In genomic region chr1:35577071-35577998, GRCh38 we compare ENCODE assay signal across 8 cellular contexts. TPM values are rescaled to one million over a fixed set of nuclear protein-coding genes. Genes with fewer than 3 reads are reported as not detected.
DNase-seq lines count a peak whose midpoint lies in the region; ATAC-seq and TF ChIP-seq lines count a peak whose summit lies in the region.

No MANE protein-coding gene starts in this region.

- TF ChIP-seq EP300 in stomach (IDR thresholded peaks at IDR 0.05), result no peak

- H2AFZ ChIP-seq in DND-41 (ENCODE audit: low read depth, low read length), result peak overlapping the region; percentile 80

- H3K27ac ChIP-seq in DND-41 (ENCODE audit: low read length) (peak overlapping the region; percentile 90), mucosa of rectum (ENCODE audit: low read depth in 2 of 2, low read length in 2 of 2) (no peak overlapping the region), stomach (peak overlapping the region in 1 of 5 donors; percentile 11)

- H3K4me1 ChIP-seq in DND-41 (ENCODE audit: insufficient read depth, low read length), result peaks cover 34% of the 10 kb centered on the region
- peaks cover 5 to 17% of the 10 kb centered on the region in 2 donors for H3K4me1 ChIP-seq in mucosa of rectum (ENCODE audit: control insufficient read depth in 2 of 2, insufficient read depth in 2 of 2, low read length in 2 of 2)
- peaks cover 28 to 55% (median 44%) of the 10 kb centered on the region in 4 donors for H3K4me1 ChIP-seq in stomach

- H3K79me2 ChIP-seq in DND-41 (ENCODE audit: insufficient read depth, low read length), result no peaks in the 10 kb centered on the region; the same call in 1 of the 2 replicates

- peak overlapping the region; percentile 14 to 63; a peak in 3 of 4 replicates for H3K4me3 ChIP-seq in DND-41 (ENCODE audit: low read depth in 1 of 2, low read length in 2 of 2)
- peak overlapping the region; percentile 66 to 67 for H3K4me3 ChIP-seq in mucosa of rectum (ENCODE audit: low read length in 2 of 2)
- peak overlapping the region; percentile 40 to 56 (median 50) for H3K4me3 ChIP-seq in stomach

- no peak for TF ChIP-seq POLR2A in stomach (IDR thresholded peaks at IDR 0.05)

- H3K36me3 ChIP-seq in DND-41 (ENCODE audit: insufficient read depth, low read length), result 0 out of 2 replicates have a peak, but pooled peaks cover 3% of the 10 kb centered on the region
- H3K36me3 ChIP-seq in mucosa of rectum (ENCODE audit: control insufficient read depth in 2 of 2, insufficient read depth in 2 of 2, low read length in 2 of 2), result no peaks in the 10 kb centered on the region
- H3K36me3 ChIP-seq in stomach, result no peaks in the 10 kb centered on the region

- peak overlapping the region; percentile 82 for H3K4me2 ChIP-seq in DND-41 (ENCODE audit: insufficient read depth, low read length)

- peak overlapping the region; percentile 76 for H3K9ac ChIP-seq in DND-41 (ENCODE audit: low read depth, low read length)
- peak overlapping the region; percentile 54 to 58 for H3K9ac ChIP-seq in mucosa of rectum (ENCODE audit: low read depth in 1 of 2, low read length in 2 of 2)

- peak; percentile 7 for TF ChIP-seq CTCF in DND-41 (IDR thresholded peaks at IDR 0.05; ENCODE audit: borderline replicate concordance, extremely low read depth, low read length, poor library complexity, severe bottlenecking)
- no peak for TF ChIP-seq CTCF in stomach (IDR thresholded peaks at IDR 0.05)

- peak; percentile 93 for DNase-seq in DND-41
- DNase-seq in activated CD4-positive, CD25-positive, alpha-beta regulatory T cell (lab: John Stamatoyannopoulos, UW), result peak; percentile 20 to 53 (median 36)
- peak; percentile 17 to 52 for DNase-seq in dermis microvascular lymphatic vessel endothelial cell (ENCODE audit: low read depth in 2 of 2)
- DNase-seq in stomach, result peak; percentile 53
- DNase-seq in superior temporal gyrus (ENCODE audit: extremely low spot score), result no peak

- ATAC-seq in DND-41 (ENCODE audit: insufficient read depth, low read depth), result peak; percentile 91
- ATAC-seq in HG02678 (IDR thresholded peaks at IDR 0.05; ENCODE audit: unreplicated experiment), result peak; percentile 67
- ATAC-seq in GM19351 (IDR thresholded peaks at IDR 0.05; ENCODE audit: unreplicated experiment), result no peak

- 13 to 38% (median 17%) methylated on average over 14 to 70 of the region's 70 CpGs for WGBS in stomach, 5 donors

- H3K27me3 ChIP-seq in DND-41 (ENCODE audit: insufficient read depth, low read length, poor library complexity) (no peaks in the 10 kb centered on the region), mucosa of rectum (ENCODE audit: control insufficient read depth in 2 of 2, insufficient read depth in 2 of 2, low read length in 2 of 2) (peaks cover 5 to 15% of the 10 kb centered on the region in 2 donors), stomach (peaks cover 0 to 63% (median 31%) of the 10 kb centered on the region in 3 donors)

- H3K9me3 ChIP-seq in DND-41 (ENCODE audit: insufficient read depth, low read length, severe bottlenecking) (no peaks in the 10 kb centered on the region), mucosa of rectum (ENCODE audit: control insufficient read depth in 2 of 2, low read length in 2 of 2) (no peaks in the 10 kb centered on the region), stomach (no peaks in the 10 kb centered on the region)

- H4K20me1 ChIP-seq in DND-41 (ENCODE audit: insufficient read depth, low read length), result no peaks in the 10 kb centered on the region

- intact Hi-C loops in stomach (cut with DNase I; ENCODE audit: low total_unique reads), result loop anchor here (10.0 kb wide), 1 partner anchor 197 kb away; no protein-coding TSS in a partner anchor

RNA-seq across cellular contexts. Expression of gene TFAP2E, which starts 4.2 kb away (rescaled TPM):
- total RNA-seq in dermis microvascular lymphatic vessel endothelial cell (0.13 TPM in 2 replicates), stomach (10 to 100 TPM in 1 of 5 donors, 1 to 10 TPM in 2, not detected in 2; 1.8 to 44.3 (median 7.0) TPM)
- polyA plus RNA-seq in stomach, result 1 to 10 TPM in 1 of 3 donors, under 1 TPM in 1, not detected in 1; 0.37 to 1.3 TPM

RNA-seq across cellular contexts. Expression of gene NCDN, which starts 19.7 kb away (rescaled TPM):
- total RNA-seq in dermis microvascular lymphatic vessel endothelial cell (7.7 and 13.0 TPM in 2 replicates), stomach (10 to 100 TPM in 4 of 5 donors, 1 to 10 TPM in 1; 7.0 to 92.9 (median 39.7) TPM)
- 1 to 10 TPM; 5.3 to 10.0 (median 7.0) TPM for polyA plus RNA-seq in stomach

RNA-seq across cellular contexts. Expression of gene KIAA0319L, which starts 20.1 kb away (rescaled TPM):
- total RNA-seq in dermis microvascular lymphatic vessel endothelial cell (24.1 and 42.5 TPM in 2 replicates), stomach (100 to 1,000 TPM in 2 of 5 donors, 10 to 100 TPM in 3; 26.3 to 146 (median 92.0) TPM)
- polyA plus RNA-seq in stomach, result 10 to 100 TPM; 13.1 to 14.9 (median 14.4) TPM
